ENCODE assay signal across 10 cellular contexts in genomic region chr20:49630396-49630951, GRCh38.
DNase-seq lines count a peak whose midpoint lies in the region; ATAC-seq, FAIRE-seq and TF ChIP-seq lines count a peak whose summit lies in the region.
"Had no signal": no experiment of that assay in that cellular context is flagged by ENCODE, and none has a peak within 500 bp of the region (broad histone marks: within the 10 kb centered on the region; RNA-seq: fewer than 3 reads in every experiment).

No MANE protein-coding gene starts in this region.

- H3K9me3 ChIP-seq in liver (ENCODE audit: control insufficient read depth in 4 of 4, low read length in 3 of 4), result no peaks in the 10 kb centered on the region

- H3K4me3 ChIP-seq in liver (ENCODE audit: low read depth in 1 of 3, low read length in 3 of 3), result no peak overlapping the region
- H3K4me3 ChIP-seq: SJSA1 had no signal

- ATAC-seq in GM21381 (IDR thresholded peaks at IDR 0.05; ENCODE audit: unreplicated experiment), result peak; percentile 68
- ATAC-seq in HG03175 (IDR thresholded peaks at IDR 0.05; ENCODE audit: unreplicated experiment), result peak; percentile 90

- TF ChIP-seq CTCF in GM13976 (IDR thresholded peaks at IDR 0.05; ENCODE audit: borderline replicate concordance, control extremely low read depth, extremely low read depth, insufficient read depth, missing control alignments) (no peak), liver (IDR thresholded peaks at IDR 0.05; ENCODE audit: low read depth, low read length, missing input control) (no peak)

- peaks cover 2 to 10% (median 6%) of the 10 kb centered on the region in 4 donors for H3K36me3 ChIP-seq in liver (ENCODE audit: control insufficient read depth in 4 of 4, insufficient read depth in 3 of 4, low read depth in 1 of 4, low read length in 3 of 4)

- H3K9ac ChIP-seq in liver (ENCODE audit: low read depth in 1 of 2, low read length in 2 of 2), result no peak overlapping the region

- in situ Hi-C loops in GM13976 (cut with MboI; ENCODE audit: low sequenced_read_pairs, unreplicated experiment), result no loop called here

- WGBS in liver, result 80% methylated on average over 10 of the region's 10 CpGs

- FAIRE-seq in frontal cortex (lab: Jason Lieb, UNC), result no peak

- no peaks in the 10 kb centered on the region for H3K27me3 ChIP-seq in liver (ENCODE audit: control insufficient read depth in 4 of 4, insufficient read depth in 4 of 4, low read length in 3 of 4)
- H3K27me3 ChIP-seq: SJSA1 had no signal

- peaks cover 2 to 17% (median 11%) of the 10 kb centered on the region in 4 donors for H3K4me1 ChIP-seq in liver (ENCODE audit: control insufficient read depth in 4 of 4, insufficient read depth in 4 of 4, low read length in 3 of 4)

- peak overlapping the region; percentile 13 to 20 for H3K27ac ChIP-seq in liver (ENCODE audit: low read depth in 1 of 2, low read length in 2 of 2)
- H3K27ac ChIP-seq: SJSA1 had no signal

- peak; percentile 82 for DNase-seq in GM13976 (ENCODE audit: low spot score)
- no peak for DNase-seq in central memory CD4-positive, alpha-beta T cell
- DNase-seq in iPS-NIHi11 (ENCODE audit: low spot score), result no peak
- no peak for DNase-seq in frontal cortex (ENCODE audit: low spot score in 2 of 2)
- no peak for DNase-seq in DMS53 (lab: John Stamatoyannopoulos, UW)
- DNase-seq: activated naive CD4-positive, alpha-beta T cell treated with anti-CD3 and anti-CD28 coated beads, Interleukin-2, amount 50 U/mL, for 16 hours had no signal

- no peak for TF ChIP-seq RAD21 in liver (IDR thresholded peaks at IDR 0.05)

TF ChIP-seq in liver, 16 proteins besides CTCF, POLR2A, EP300 and RAD21:
- TF ChIP-seq ZBTB33 (IDR thresholded peaks at IDR 0.05), result no peak
- TF ChIP-seq EGR1 (IDR thresholded peaks at IDR 0.05; ENCODE audit: low read depth in 2 of 2), result no peak
- TF ChIP-seq, protein P1, sequence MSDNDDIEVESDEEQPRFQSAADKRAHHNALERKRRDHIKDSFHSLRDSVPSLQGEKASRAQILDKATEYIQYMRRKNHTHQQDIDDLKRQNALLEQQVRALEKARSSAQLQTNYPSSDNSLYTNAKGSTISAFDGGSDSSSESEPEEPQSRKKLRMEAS (IDR thresholded peaks at IDR 0.05), result no peak
